In the genomic region with DNA sequence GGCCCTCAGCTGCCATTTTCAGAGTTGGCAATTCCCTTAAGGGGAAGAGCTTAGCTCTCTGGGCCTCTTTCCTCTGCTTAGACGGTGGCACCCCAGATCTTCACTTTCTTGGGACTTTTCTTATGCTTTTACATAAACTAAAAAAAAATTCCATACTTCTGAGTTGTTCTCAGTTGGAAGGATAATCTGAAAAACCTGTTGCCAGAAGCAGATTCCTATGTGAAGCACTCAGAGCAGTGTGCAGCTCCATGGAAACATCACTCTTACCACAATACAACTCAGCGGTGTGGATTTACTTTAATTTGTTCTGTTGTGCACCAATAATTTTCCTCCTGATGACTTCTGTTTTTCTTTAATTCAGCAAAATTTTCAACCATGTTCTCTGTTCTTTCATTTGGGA, we compare ENCODE assay signal across 1 cellular context.
TF ChIP-seq lines count a peak whose summit lies in the region.

No MANE protein-coding gene starts in this region.

TF ChIP-seq in IMR-90, 13 proteins besides CTCF, POLR2A, EP300 and RAD21 (continued from another document):
- TF ChIP-seq, protein P1, sequence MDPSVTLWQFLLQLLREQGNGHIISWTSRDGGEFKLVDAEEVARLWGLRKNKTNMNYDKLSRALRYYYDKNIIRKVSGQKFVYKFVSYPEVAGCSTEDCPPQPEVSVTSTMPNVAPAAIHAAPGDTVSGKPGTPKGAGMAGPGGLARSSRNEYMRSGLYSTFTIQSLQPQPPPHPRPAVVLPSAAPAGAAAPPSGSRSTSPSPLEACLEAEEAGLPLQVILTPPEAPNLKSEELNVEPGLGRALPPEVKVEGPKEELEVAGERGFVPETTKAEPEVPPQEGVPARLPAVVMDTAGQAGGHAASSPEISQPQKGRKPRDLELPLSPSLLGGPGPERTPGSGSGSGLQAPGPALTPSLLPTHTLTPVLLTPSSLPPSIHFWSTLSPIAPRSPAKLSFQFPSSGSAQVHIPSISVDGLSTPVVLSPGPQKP (IDR thresholded peaks at IDR 0.05; ENCODE audit: borderline replicate concordance, low read depth, low read length): no peak
